Comparison of ENCODE assay signal across 13 cellular contexts in the genomic region with DNA sequence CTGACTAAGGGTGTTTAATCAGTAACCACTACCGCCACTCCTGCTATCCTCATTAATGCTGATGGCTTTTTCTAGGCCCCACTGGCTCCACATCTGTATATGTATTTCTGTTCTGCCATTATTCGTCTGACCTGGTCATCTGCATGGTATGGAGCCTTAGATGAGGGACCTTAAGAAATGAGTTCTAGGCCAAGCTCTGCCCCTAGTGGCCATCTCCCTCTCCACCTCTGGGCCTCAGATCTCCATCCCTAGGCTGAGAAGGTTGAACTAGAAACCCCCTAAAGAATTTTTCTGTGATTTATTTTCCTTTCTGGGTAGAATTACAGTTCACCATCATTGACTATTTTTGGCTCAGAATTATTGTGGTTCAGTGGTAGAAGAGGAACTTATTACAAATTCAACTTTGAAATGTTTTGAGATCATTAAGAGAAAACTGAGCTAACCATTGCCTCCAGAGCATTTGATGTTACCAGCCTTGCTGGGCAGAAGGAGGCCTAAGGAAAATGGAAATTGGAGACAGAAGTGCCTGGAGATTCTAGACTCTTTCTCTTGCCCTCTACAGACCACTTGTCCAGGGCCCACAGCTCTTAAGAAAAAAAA.
DNase-seq lines count a peak whose midpoint lies in the region; ATAC-seq and TF ChIP-seq lines count a peak whose summit lies in the region.
"Had no signal": no experiment of that assay in that cellular context is flagged by ENCODE, and none has a peak within 500 bp of the region (broad histone marks: within the 10 kb centered on the region; RNA-seq: fewer than 3 reads in every experiment).

No MANE protein-coding gene starts in this region.

- no peak overlapping the region for H3K4me2 ChIP-seq in GM23338

- no peak overlapping the region for H3K4me3 ChIP-seq in AG10803 (ENCODE audit: low read length)
- no peak overlapping the region for H3K4me3 ChIP-seq in GM23338
- H3K4me3 ChIP-seq: gastroesophageal sphincter had no signal

- no peak for DNase-seq in AG10803 (ENCODE audit: low read depth)
- peak; percentile 58 for DNase-seq in GM23338 (ENCODE audit: low spot score)
- peak; percentile 40 for DNase-seq in iPS-NIHi11 (ENCODE audit: low spot score)
- DNase-seq in AG20443 (ENCODE audit: low spot score): no peak
- no peak for DNase-seq in NCI-H1930 (lab: John Stamatoyannopoulos, UW)
- DNase-seq: activated naive CD8-positive, alpha-beta T cell treated with anti-CD3 and anti-CD28 coated beads, Interleukin-2, amount 10 ng/mL, durations not matched to agents 7 days and 5 days; natural killer cell; NCI-H69 had no signal

- no peaks in the 10 kb centered on the region for H3K4me1 ChIP-seq in GM23338 (ENCODE audit: insufficient read depth)
- H3K4me1 ChIP-seq: gastroesophageal sphincter had no signal

- 0 out of 2 replicates have a peak, but pooled peaks cover 3% of the 10 kb centered on the region for H3K9me2 ChIP-seq in GM23338 (ENCODE audit: insufficient read depth)

- no peaks in the 10 kb centered on the region for H3K4me1 Mint-ChIP-seq in GM23338
- H3K4me1 Mint-ChIP-seq: activated naive CD8-positive, alpha-beta T cell treated with anti-CD3 and anti-CD28 coated beads, Interleukin-2, amount 10 ng/mL, durations not matched to agents 7 days and 5 days; natural killer cell had no signal

- no peak overlapping the region for H3K27ac ChIP-seq in GM23338 (ENCODE audit: low read depth)
- H3K27ac ChIP-seq: gastroesophageal sphincter had no signal

- H3K36me3 Mint-ChIP-seq in GM23338 (ENCODE audit: low read depth): no peaks in the 10 kb centered on the region; the same call in 2 of the 3 replicates
- H3K36me3 Mint-ChIP-seq: activated naive CD8-positive, alpha-beta T cell treated with anti-CD3 and anti-CD28 coated beads, Interleukin-2, amount 10 ng/mL, durations not matched to agents 7 days and 5 days; natural killer cell had no signal

- H3K36me3 ChIP-seq in GM23338 (ENCODE audit: insufficient read depth): no peaks in the 10 kb centered on the region
- H3K36me3 ChIP-seq: gastroesophageal sphincter had no signal

- H4K20me1 ChIP-seq in GM23338 (replicated peaks; ENCODE audit: insufficient read depth): no peaks in the 10 kb centered on the region

- no peaks in the 10 kb centered on the region for H3K27me3 Mint-ChIP-seq in GM23338 (ENCODE audit: insufficient read depth, low read depth, poor library complexity)

- no peaks in the 10 kb centered on the region for H3F3A ChIP-seq in GM23338 (replicated peaks; ENCODE audit: low read depth)

- H3K4me3 Mint-ChIP-seq in GM23338: no peak overlapping the region
- H3K4me3 Mint-ChIP-seq: activated naive CD8-positive, alpha-beta T cell treated with anti-CD3 and anti-CD28 coated beads, Interleukin-2, amount 10 ng/mL, durations not matched to agents 7 days and 5 days; natural killer cell had no signal

- H3K9me3 Mint-ChIP-seq in GM23338: peaks cover 7% of the 10 kb centered on the region; the same call in 1 of the 3 replicates
- H3K9me3 Mint-ChIP-seq: activated naive CD8-positive, alpha-beta T cell treated with anti-CD3 and anti-CD28 coated beads, Interleukin-2, amount 10 ng/mL, durations not matched to agents 7 days and 5 days; natural killer cell had no signal

- H3K27ac Mint-ChIP-seq in GM23338: no peak overlapping the region
- H3K27ac Mint-ChIP-seq: activated naive CD8-positive, alpha-beta T cell treated with anti-CD3 and anti-CD28 coated beads, Interleukin-2, amount 10 ng/mL, durations not matched to agents 7 days and 5 days; natural killer cell had no signal

- no peak overlapping the region for H2AFZ ChIP-seq in GM23338

- peak; percentile 90 for ATAC-seq in GM23338
- ATAC-seq in SK-N-SH treated with all-trans-retinoic acid at 6 μM for 48 hours: 0 out of 3 replicates have a peak, but pooled peaks have one; percentile 63
- no peak for ATAC-seq in GM21367 (IDR thresholded peaks at IDR 0.05; ENCODE audit: unreplicated experiment)
- no peak for ATAC-seq in GM19395 (IDR thresholded peaks at IDR 0.05; ENCODE audit: unreplicated experiment)
- ATAC-seq: activated CD4-positive, CD25-positive, alpha-beta regulatory T cell treated with anti-CD3 and anti-CD28 coated beads, Interleukin-2, amount 50 U/mL, for 24 hours; gastroesophageal sphincter; natural killer cell had no signal

- TF ChIP-seq CTCF in AG10803 (conservative IDR thresholded peaks at IDR 0.05; ENCODE audit: low read length) (peak; percentile 43), GM23338 (conservative IDR thresholded peaks at IDR 0.05; ENCODE audit: low read depth in 2 of 2) (peak; percentile 58 to 69)

- no peaks in the 10 kb centered on the region for H3K79me2 ChIP-seq in GM23338 (replicated peaks; ENCODE audit: insufficient read depth)

- H3K27me3 ChIP-seq in GM23338 (ENCODE audit: insufficient read depth): no peaks in the 10 kb centered on the region
- H3K27me3 ChIP-seq: gastroesophageal sphincter had no signal

TF ChIP-seq in SK-N-SH treated with all-trans-retinoic acid at 6 μM for 48 hours, 23 proteins besides CTCF, POLR2A, EP300 and RAD21:
- no peak for TF ChIP-seq ZFP30 (CRISPR knock-in tag; IDR thresholded peaks at IDR 0.05)
- TF ChIP-seq, protein P1, sequence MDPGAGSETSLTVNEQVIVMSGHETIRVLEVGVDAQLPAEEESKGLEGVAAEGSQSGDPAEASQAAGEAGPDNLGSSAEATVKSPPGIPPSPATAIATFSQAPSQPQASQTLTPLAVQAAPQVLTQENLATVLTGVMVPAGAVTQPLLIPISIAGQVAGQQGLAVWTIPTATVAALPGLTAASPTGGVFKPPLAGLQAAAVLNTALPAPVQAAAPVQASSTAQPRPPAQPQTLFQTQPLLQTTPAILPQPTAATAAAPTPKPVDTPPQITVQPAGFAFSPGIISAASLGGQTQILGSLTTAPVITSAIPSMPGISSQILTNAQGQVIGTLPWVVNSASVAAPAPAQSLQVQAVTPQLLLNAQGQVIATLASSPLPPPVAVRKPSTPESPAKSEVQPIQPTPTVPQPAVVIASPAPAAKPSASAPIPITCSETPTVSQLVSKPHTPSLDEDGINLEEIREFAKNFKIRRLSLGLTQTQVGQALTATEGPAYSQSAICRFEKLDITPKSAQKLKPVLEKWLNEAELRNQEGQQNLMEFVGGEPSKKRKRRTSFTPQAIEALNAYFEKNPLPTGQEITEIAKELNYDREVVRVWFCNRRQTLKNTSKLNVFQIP (CRISPR knock-in tag; IDR thresholded peaks at IDR 0.05; ENCODE audit: borderline replicate concordance, low read depth): no peak
- no peak for TF ChIP-seq SNAI2 (CRISPR knock-in tag; IDR thresholded peaks at IDR 0.05)
- TF ChIP-seq TCF4 (CRISPR knock-in tag; IDR thresholded peaks at IDR 0.05; ENCODE audit: borderline replicate concordance): no peak
- no peak for TF ChIP-seq ZNF70 (CRISPR knock-in tag; IDR thresholded peaks at IDR 0.05)
- no peak for TF ChIP-seq OSR1 (CRISPR knock-in tag; IDR thresholded peaks at IDR 0.05)
- no peak for TF ChIP-seq ESRRG (CRISPR knock-in tag; IDR thresholded peaks at IDR 0.05)
- no peak for TF ChIP-seq GLIS3 (CRISPR knock-in tag; IDR thresholded peaks at IDR 0.05)
TF ChIP-seq in SK-N-SH treated with all-trans-retinoic acid at 6 μM for 48 hours: peak in this region for 0.

Comparison
In these comparisons a context has a peak if more than half of its experiments do, and no peak if none do; other contexts are left out.
1. DNase-seq: peak in GM23338 (single experiment) and iPS-NIHi11 (single experiment); none in AG10803 (single experiment), AG20443 (single experiment) and NCI-H1930 (0 of 2).
2. ATAC-seq: peak in GM23338 (single experiment) and SK-N-SH treated with all-trans-retinoic acid at 6 μM for 48 hours (single experiment); none in GM21367 (single experiment) and GM19395 (single experiment).